ENCODE assay signal across 9 cellular contexts in genomic region chr7:18570890-18571478, GRCh38.
DNase-seq lines count a peak whose midpoint lies in the region; ATAC-seq and TF ChIP-seq lines count a peak whose summit lies in the region.
"Had no signal": no experiment of that assay in that cellular context is flagged by ENCODE, and none has a peak within 500 bp of the region (broad histone marks: within the 10 kb centered on the region; RNA-seq: fewer than 3 reads in every experiment).

No MANE protein-coding gene starts in this region.

- CTCF ChIA-PET in IMR-90 (lab: Yijun Ruan, JAX): interaction anchor here (0.6 to 2.9 kb wide), 8 partner anchors 9 to 489 kb away, joined by 3 to 19 read pairs (median 4); no protein-coding TSS in a partner anchor
- CTCF ChIA-PET in activated CD8-positive, alpha-beta memory T cell treated with anti-CD3 and anti-CD28 coated beads, Interleukin-2, amount 10 ng/mL, durations not matched to agents 7 days and 5 days (lab: Charles Lee): no interaction called here

- no peak overlapping the region for H3K4me3 ChIP-seq in BE2C (ENCODE audit: low read depth, low read length)
- H3K4me3 ChIP-seq in IMR-90 (ENCODE audit: insufficient read depth, low read depth, low read length): no peak overlapping the region
- H3K4me3 ChIP-seq in spleen: no peak overlapping the region
- H3K4me3 ChIP-seq: HAP-1 had no signal

- H3K23ac ChIP-seq in IMR-90 (ENCODE audit: low read depth, low read length): no peak overlapping the region

- H3K14ac ChIP-seq in IMR-90 (replicated peaks; ENCODE audit: low read depth, low read length): no peak overlapping the region

- no peak overlapping the region for H2AK9ac ChIP-seq in IMR-90 (replicated peaks; ENCODE audit: low read depth, low read length, poor library complexity)

- H3K9me3 ChIP-seq in BE2C: peaks cover 4% of the 10 kb centered on the region
- no peaks in the 10 kb centered on the region for H3K9me3 ChIP-seq in IMR-90 (ENCODE audit: control insufficient read depth, insufficient read depth, low read length)
- H3K9me3 ChIP-seq in spleen: no peaks in the 10 kb centered on the region
- H3K9me3 ChIP-seq: HAP-1 had no signal

- POLR2A ChIA-PET in IMR-90 (lab: Charles Lee; ENCODE audit: unreplicated experiment): no interaction called here

- H3K18ac ChIP-seq in IMR-90 (ENCODE audit: low read depth, low read length): no peak overlapping the region

- H3K56ac ChIP-seq in IMR-90 (ENCODE audit: extremely low read depth, insufficient read depth, low read length): no peak overlapping the region

- in situ Hi-C loops in IMR-90 (cut with MboI; ENCODE audit: low sequenced_read_pairs): loop anchor here (25.0 kb wide), 1 partner anchor 884 kb away; no protein-coding TSS in a partner anchor

- no peaks in the 10 kb centered on the region for H3K36me3 Mint-ChIP-seq in activated CD8-positive, alpha-beta memory T cell treated with anti-CD3 and anti-CD28 coated beads, Interleukin-2, amount 10 ng/mL, durations not matched to agents 7 days and 5 days

- H3K27me3 ChIP-seq in BE2C (no peaks in the 10 kb centered on the region), IMR-90 (ENCODE audit: control insufficient read depth, insufficient read depth, low read length) (no peaks in the 10 kb centered on the region), spleen (replicated peaks in 1 of 7) (no peaks in the 10 kb centered on the region)

- BruUV-seq in IMR-90 (replicated peaks; lab: Mats Ljungman, UMichigan): no TSS peak

- H3K9me3 Mint-ChIP-seq in activated CD8-positive, alpha-beta memory T cell treated with anti-CD3 and anti-CD28 coated beads, Interleukin-2, amount 10 ng/mL, durations not matched to agents 7 days and 5 days (ENCODE audit: low read depth): no peaks in the 10 kb centered on the region

- WGBS in IMR-90 (ENCODE audit: extremely low coverage in 2 of 2, insufficient read length in 1 of 2), 2 experiments: no CpG with 5 or more reads among the region's 3 CpGs
- WGBS in spleen, 5 donors: 68 to 73% (median 70%) methylated on average over 3 of the region's 3 CpGs

- H4K8ac ChIP-seq in IMR-90 (ENCODE audit: low read depth in 2 of 2, low read length in 2 of 2): no peak overlapping the region

- H3K4me3 Mint-ChIP-seq in activated CD8-positive, alpha-beta memory T cell treated with anti-CD3 and anti-CD28 coated beads, Interleukin-2, amount 10 ng/mL, durations not matched to agents 7 days and 5 days: no peak overlapping the region

- peaks cover 7% of the 10 kb centered on the region for H3K36me3 ChIP-seq in BE2C
- H3K36me3 ChIP-seq in IMR-90 (ENCODE audit: control insufficient read depth, insufficient read depth, low read length): no peaks in the 10 kb centered on the region
- peaks cover 0 to 14% (median 0%) of the 10 kb centered on the region in 6 donors for H3K36me3 ChIP-seq in spleen

- intact Hi-C loops in IMR-90 (cut with micrococcal nuclease) (loop anchor here (1.0 to 10.0 kb wide), 3 partner anchors 215 to 886 kb away; no protein-coding TSS in a partner anchor), spleen (cut with DNase I; ENCODE audit: low total_unique reads) (no loop called here)

- dilution Hi-C loops in IMR-90 (cut with HindIII; ENCODE audit: low sequenced_read_pairs, unreplicated experiment): no loop called here

- H3K27ac Mint-ChIP-seq in activated CD8-positive, alpha-beta memory T cell treated with anti-CD3 and anti-CD28 coated beads, Interleukin-2, amount 10 ng/mL, durations not matched to agents 7 days and 5 days: no peak overlapping the region

- no peak overlapping the region for H2AFZ ChIP-seq in IMR-90 (replicated peaks; ENCODE audit: low read length, poor library complexity)

- no peak for TF ChIP-seq POLR2A in IMR-90 (IDR thresholded peaks at IDR 0.05; ENCODE audit: low read depth, low read length)
- TF ChIP-seq POLR2A in spleen (IDR thresholded peaks at IDR 0.05): no peak

- no peak overlapping the region for H3K9ac ChIP-seq in IMR-90 (ENCODE audit: low read depth, low read length)

- H3K4me2 ChIP-seq in IMR-90 (ENCODE audit: low read depth, low read length): no peak overlapping the region

- H3K27ac ChIP-seq in IMR-90 (ENCODE audit: insufficient read depth, low read length) (no peak overlapping the region), spleen (no peak overlapping the region)

- TF ChIP-seq CTCF in BE2C (IDR thresholded peaks at IDR 0.05; ENCODE audit: low read depth, low read length) (peak; percentile 66), IMR-90 (conservative IDR thresholded peaks at IDR 0.05; ENCODE audit: low read depth, low read length) (peak; percentile 54), spleen (IDR thresholded peaks at IDR 0.05 in 8 of 11, conservative IDR thresholded peaks at IDR 0.05 in 3 of 11) (peak in 4 of 11 experiments; percentile 26 to 50 (median 36))

- H2BK120ac ChIP-seq in IMR-90 (ENCODE audit: low read depth, low read length): no peak overlapping the region

- H4K5ac ChIP-seq in IMR-90 (ENCODE audit: low read depth, low read length): no peak overlapping the region

- no peaks in the 10 kb centered on the region for H3K4me1 Mint-ChIP-seq in activated CD8-positive, alpha-beta memory T cell treated with anti-CD3 and anti-CD28 coated beads, Interleukin-2, amount 10 ng/mL, durations not matched to agents 7 days and 5 days

- peak; percentile 68 for TF ChIP-seq RAD21 in IMR-90 (IDR thresholded peaks at IDR 0.05; ENCODE audit: low read length)

- peaks cover 16% of the 10 kb centered on the region for H3K4me1 ChIP-seq in BE2C
- no peaks in the 10 kb centered on the region for H3K4me1 ChIP-seq in IMR-90 (ENCODE audit: control insufficient read depth, insufficient read depth, low read length)
- H3K4me1 ChIP-seq in spleen: peaks cover 0 to 55% (median 20%) of the 10 kb centered on the region in 6 donors

- ATAC-seq in IMR-90 (ENCODE audit: low read depth): no peak
- ATAC-seq in activated CD8-positive, alpha-beta memory T cell treated with anti-CD3 and anti-CD28 coated beads, Interleukin-2, amount 10 ng/mL, durations not matched to agents 7 days and 5 days: no peak
- ATAC-seq in HG02759 (IDR thresholded peaks at IDR 0.05; ENCODE audit: unreplicated experiment): no peak
- no peak for ATAC-seq in HG03432 (IDR thresholded peaks at IDR 0.05; ENCODE audit: unreplicated experiment)

- H2BK15ac ChIP-seq in IMR-90 (ENCODE audit: low read depth, low read length): no peak overlapping the region

- no peaks in the 10 kb centered on the region for H3K27me3 Mint-ChIP-seq in activated CD8-positive, alpha-beta memory T cell treated with anti-CD3 and anti-CD28 coated beads, Interleukin-2, amount 10 ng/mL, durations not matched to agents 7 days and 5 days

- H2BK20ac ChIP-seq in IMR-90 (ENCODE audit: low read depth, low read length): no peak overlapping the region

- H3K4ac ChIP-seq in IMR-90 (ENCODE audit: low read depth, low read length): no peak overlapping the region

- no peaks in the 10 kb centered on the region for H4K20me1 ChIP-seq in IMR-90 (ENCODE audit: insufficient read depth, low read length)

- no peak overlapping the region for H4K91ac ChIP-seq in IMR-90 (ENCODE audit: insufficient read depth, low read depth, low read length)

- peak; percentile 19 for DNase-seq in BE2C
- peak; percentile 42 for DNase-seq in IMR-90
- peak; percentile 39 for DNase-seq in SK-N-DZ (ENCODE audit: low spot score)
- peak; percentile 6 to 75 for DNase-seq in hippocampal formation (lab: John Stamatoyannopoulos, UW)
- no peak for DNase-seq in spleen
- DNase-seq in activated CD8-positive, alpha-beta memory T cell treated with anti-CD3 and anti-CD28 coated beads, Interleukin-2, amount 10 ng/mL, durations not matched to agents 7 days and 5 days: no peak

- no peaks in the 10 kb centered on the region for H3K9me1 ChIP-seq in IMR-90 (ENCODE audit: insufficient read depth, low read length)

- no peak overlapping the region for H2AK5ac ChIP-seq in IMR-90 (ENCODE audit: low read depth, low read length)

- H2BK5ac ChIP-seq in IMR-90 (ENCODE audit: low read depth, low read length, poor library complexity, severe bottlenecking): no peak overlapping the region

- H3K79me1 ChIP-seq in IMR-90 (ENCODE audit: low read depth in 1 of 2, low read length in 2 of 2): no peaks in the 10 kb centered on the region

TF ChIP-seq in IMR-90, 13 proteins besides CTCF, POLR2A, EP300 and RAD21:
- TF ChIP-seq FOS (IDR thresholded peaks at IDR 0.05; ENCODE audit: low read depth, low read length) (no peak), SMC3 (IDR thresholded peaks at IDR 0.05; ENCODE audit: low read depth, low read length) (peak; percentile 74)
TF ChIP-seq in IMR-90: peak in this region for 1.

Comparison
In these comparisons a context has a peak if more than half of its experiments do, and no peak if none do; other contexts are left out.
1. DNase-seq: peak in BE2C (single experiment), IMR-90 (single experiment), SK-N-DZ (single experiment) and hippocampal formation (2 of 2); none in spleen (single experiment) and activated CD8-positive, alpha-beta memory T cell treated with anti-CD3 and anti-CD28 coated beads, Interleukin-2, amount 10 ng/mL, durations not matched to agents 7 days and 5 days (single experiment).